1 cellular context compared by ENCODE assay signal in the genomic region with DNA sequence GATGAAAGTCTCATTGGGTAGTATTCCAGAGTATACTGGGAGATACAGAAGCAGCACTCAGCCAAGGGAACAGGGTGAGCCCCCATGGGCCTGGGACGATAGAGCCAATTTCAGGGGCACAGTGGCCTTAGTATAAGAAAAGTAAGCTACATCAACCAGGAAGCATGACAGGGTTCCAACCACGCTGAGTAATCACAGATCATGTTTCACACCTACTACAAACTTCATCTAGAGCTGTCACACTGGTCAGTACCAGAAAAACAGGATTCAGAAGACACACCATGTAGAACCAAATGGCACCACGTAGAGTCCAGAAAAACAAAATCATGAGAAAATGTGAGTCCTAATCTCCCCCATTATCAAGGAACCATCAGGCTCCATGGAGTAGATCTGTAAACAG.
TF ChIP-seq lines count a peak whose summit lies in the region.

No MANE protein-coding gene starts in this region.

TF ChIP-seq in GM23338, 12 proteins besides CTCF, POLR2A, EP300 and RAD21 (continued from another document):
- TF ChIP-seq, protein P1, sequence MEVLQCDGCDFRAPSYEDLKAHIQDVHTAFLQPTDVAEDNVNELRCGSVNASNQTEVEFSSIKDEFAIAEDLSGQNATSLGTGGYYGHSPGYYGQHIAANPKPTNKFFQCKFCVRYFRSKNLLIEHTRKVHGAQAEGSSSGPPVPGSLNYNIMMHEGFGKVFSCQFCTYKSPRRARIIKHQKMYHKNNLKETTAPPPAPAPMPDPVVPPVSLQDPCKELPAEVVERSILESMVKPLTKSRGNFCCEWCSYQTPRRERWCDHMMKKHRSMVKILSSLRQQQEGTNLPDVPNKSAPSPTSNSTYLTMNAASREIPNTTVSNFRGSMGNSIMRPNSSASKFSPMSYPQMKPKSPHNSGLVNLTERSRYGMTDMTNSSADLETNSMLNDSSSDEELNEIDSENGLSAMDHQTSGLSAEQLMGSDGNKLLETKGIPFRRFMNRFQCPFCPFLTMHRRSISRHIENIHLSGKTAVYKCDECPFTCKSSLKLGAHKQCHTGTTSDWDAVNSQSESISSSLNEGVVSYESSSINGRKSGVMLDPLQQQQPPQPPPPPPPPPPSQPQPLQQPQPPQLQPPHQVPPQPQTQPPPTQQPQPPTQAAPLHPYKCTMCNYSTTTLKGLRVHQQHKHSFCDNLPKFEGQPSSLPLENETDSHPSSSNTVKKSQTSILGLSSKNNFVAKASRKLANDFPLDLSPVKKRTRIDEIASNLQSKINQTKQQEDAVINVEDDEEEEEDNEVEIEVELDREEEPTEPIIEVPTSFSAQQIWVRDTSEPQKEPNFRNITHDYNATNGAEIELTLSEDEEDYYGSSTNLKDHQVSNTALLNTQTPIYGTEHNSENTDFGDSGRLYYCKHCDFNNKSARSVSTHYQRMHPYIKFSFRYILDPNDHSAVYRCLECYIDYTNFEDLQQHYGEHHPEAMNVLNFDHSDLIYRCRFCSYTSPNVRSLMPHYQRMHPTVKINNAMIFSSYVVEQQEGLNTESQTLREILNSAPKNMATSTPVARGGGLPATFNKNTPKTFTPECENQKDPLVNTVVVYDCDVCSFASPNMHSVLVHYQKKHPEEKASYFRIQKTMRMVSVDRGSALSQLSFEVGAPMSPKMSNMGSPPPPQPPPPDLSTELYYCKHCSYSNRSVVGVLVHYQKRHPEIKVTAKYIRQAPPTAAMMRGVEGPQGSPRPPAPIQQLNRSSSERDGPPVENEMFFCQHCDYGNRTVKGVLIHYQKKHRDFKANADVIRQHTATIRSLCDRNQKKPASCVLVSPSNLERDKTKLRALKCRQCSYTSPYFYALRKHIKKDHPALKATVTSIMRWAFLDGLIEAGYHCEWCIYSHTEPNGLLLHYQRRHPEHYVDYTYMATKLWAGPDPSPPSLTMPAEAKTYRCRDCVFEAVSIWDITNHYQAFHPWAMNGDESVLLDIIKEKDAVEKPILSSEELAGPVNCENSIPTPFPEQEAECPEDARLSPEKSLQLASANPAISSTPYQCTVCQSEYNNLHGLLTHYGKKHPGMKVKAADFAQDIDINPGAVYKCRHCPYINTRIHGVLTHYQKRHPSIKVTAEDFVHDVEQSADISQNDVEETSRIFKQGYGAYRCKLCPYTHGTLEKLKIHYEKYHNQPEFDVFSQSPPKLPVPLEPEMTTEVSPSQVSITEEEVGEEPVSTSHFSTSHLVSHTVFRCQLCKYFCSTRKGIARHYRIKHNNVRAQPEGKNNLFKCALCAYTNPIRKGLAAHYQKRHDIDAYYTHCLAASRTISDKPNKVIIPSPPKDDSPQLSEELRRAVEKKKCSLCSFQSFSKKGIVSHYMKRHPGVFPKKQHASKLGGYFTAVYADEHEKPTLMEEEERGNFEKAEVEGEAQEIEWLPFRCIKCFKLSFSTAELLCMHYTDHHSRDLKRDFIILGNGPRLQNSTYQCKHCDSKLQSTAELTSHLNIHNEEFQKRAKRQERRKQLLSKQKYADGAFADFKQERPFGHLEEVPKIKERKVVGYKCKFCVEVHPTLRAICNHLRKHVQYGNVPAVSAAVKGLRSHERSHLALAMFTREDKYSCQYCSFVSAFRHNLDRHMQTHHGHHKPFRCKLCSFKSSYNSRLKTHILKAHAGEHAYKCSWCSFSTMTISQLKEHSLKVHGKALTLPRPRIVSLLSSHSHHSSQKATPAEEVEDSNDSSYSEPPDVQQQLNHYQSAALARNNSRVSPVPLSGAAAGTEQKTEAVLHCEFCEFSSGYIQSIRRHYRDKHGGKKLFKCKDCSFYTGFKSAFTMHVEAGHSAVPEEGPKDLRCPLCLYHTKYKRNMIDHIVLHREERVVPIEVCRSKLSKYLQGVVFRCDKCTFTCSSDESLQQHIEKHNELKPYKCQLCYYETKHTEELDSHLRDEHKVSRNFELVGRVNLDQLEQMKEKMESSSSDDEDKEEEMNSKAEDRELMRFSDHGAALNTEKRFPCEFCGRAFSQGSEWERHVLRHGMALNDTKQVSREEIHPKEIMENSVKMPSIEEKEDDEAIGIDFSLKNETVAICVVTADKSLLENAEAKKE (CRISPR knock-in tag; IDR thresholded peaks at IDR 0.05) = no peak
- TF ChIP-seq JUNB (IDR thresholded peaks at IDR 0.05; ENCODE audit: unreplicated experiment) (no peak), POLR2AphosphoS5 (IDR thresholded peaks at IDR 0.05; ENCODE audit: low read depth) (no peak), EZH2 (IDR thresholded peaks at IDR 0.05; ENCODE audit: low read depth, unreplicated experiment) (no peak), EZH2phosphoT487 (IDR thresholded peaks at IDR 0.05; ENCODE audit: unreplicated experiment) (no peak), ETS1 (IDR thresholded peaks at IDR 0.05) (no peak)
TF ChIP-seq in GM23338: peak in this region for 0.
